ENCODE assay signal across 8 cellular contexts in genomic region chr2:168245074-168245825, GRCh38. TPM values are rescaled to one million over a fixed set of nuclear protein-coding genes. Genes with fewer than 3 reads are reported as not detected.
A peak's percentile ranks its signal among the peaks of the same experiment; 100 is the strongest.
DNase-seq lines count a peak whose midpoint lies in the region; ATAC-seq and TF ChIP-seq lines count a peak whose summit lies in the region.

No MANE protein-coding gene starts in this region.

- H3K4me3 ChIP-seq in OCI-LY3 (ENCODE audit: low read length): no peak overlapping the region
- peak overlapping the region; percentile 84 to 93 (median 89) for H3K4me3 ChIP-seq in esophagus muscularis mucosa
- no peak overlapping the region for H3K4me3 ChIP-seq in tibial artery

- H3K9me3 ChIP-seq in OCI-LY3 (ENCODE audit: insufficient read depth, low read length) (no peaks in the 10 kb centered on the region), esophagus muscularis mucosa (no peaks in the 10 kb centered on the region), tibial artery (no peaks in the 10 kb centered on the region)

- H3K4me1 ChIP-seq in OCI-LY3 (ENCODE audit: low read length): peaks cover 28% of the 10 kb centered on the region
- H3K4me1 ChIP-seq in esophagus muscularis mucosa: peaks cover 38 to 82% (median 76%) of the 10 kb centered on the region in 4 donors
- H3K4me1 ChIP-seq in tibial artery: peaks cover 0 to 22% (median 17%) of the 10 kb centered on the region in 4 donors

- no peak for TF ChIP-seq POLR2A in esophagus muscularis mucosa (IDR thresholded peaks at IDR 0.05; ENCODE audit: low read depth)

- no peak overlapping the region for H3K27ac Mint-ChIP-seq in stimulated activated naive B cell treated with anti-CD40 and anti-IgM and Interleukin-4, amounts not matched to agents 10 μg/mL and 1 μg/mL and 100 μg/mL, for 72 hours

- peaks cover 8% of the 10 kb centered on the region for H3K79me2 ChIP-seq in OCI-LY3 (ENCODE audit: low read length)

- no peaks in the 10 kb centered on the region for H3K9me3 Mint-ChIP-seq in activated T-cell treated with anti-CD3 and anti-CD28 coated beads, Interleukin-2, amount 50 U/mL, for 4 hours
- no peaks in the 10 kb centered on the region for H3K9me3 Mint-ChIP-seq in stimulated activated naive B cell treated with anti-CD40 and anti-IgM and Interleukin-4, amounts not matched to agents 10 μg/mL and 1 μg/mL and 100 μg/mL, for 72 hours

- peaks cover 39% of the 10 kb centered on the region for H3K4me1 Mint-ChIP-seq in activated T-cell treated with anti-CD3 and anti-CD28 coated beads, Interleukin-2, amount 50 U/mL, for 4 hours (ENCODE audit: low read depth)
- H3K4me1 Mint-ChIP-seq in stimulated activated naive B cell treated with anti-CD40 and anti-IgM and Interleukin-4, amounts not matched to agents 10 μg/mL and 1 μg/mL and 100 μg/mL, for 72 hours: peaks cover 6 to 8% of the 10 kb centered on the region in 2 donors

- no peak overlapping the region for H2AFZ ChIP-seq in OCI-LY3 (ENCODE audit: low read depth, low read length)

- H4K20me1 ChIP-seq in OCI-LY3 (ENCODE audit: insufficient read depth, low read length): peaks cover 7% of the 10 kb centered on the region; the same call in 1 of the 2 replicates

- peak overlapping the region; percentile 51 for H3K4me2 ChIP-seq in OCI-LY3 (ENCODE audit: low read length)

- H3K4me3 Mint-ChIP-seq in activated T-cell treated with anti-CD3 and anti-CD28 coated beads, Interleukin-2, amount 50 U/mL, for 4 hours: peak overlapping the region; percentile 94
- peak overlapping the region; percentile 21 to 26 for H3K4me3 Mint-ChIP-seq in stimulated activated naive B cell treated with anti-CD40 and anti-IgM and Interleukin-4, amounts not matched to agents 10 μg/mL and 1 μg/mL and 100 μg/mL, for 72 hours

- H3K27me3 Mint-ChIP-seq in activated T-cell treated with anti-CD3 and anti-CD28 coated beads, Interleukin-2, amount 50 U/mL, for 4 hours (ENCODE audit: low read depth): no peaks in the 10 kb centered on the region
- H3K27me3 Mint-ChIP-seq in stimulated activated naive B cell treated with anti-CD40 and anti-IgM and Interleukin-4, amounts not matched to agents 10 μg/mL and 1 μg/mL and 100 μg/mL, for 72 hours: no peaks in the 10 kb centered on the region

- DNase-seq in activated T-cell treated with anti-CD3 and anti-CD28 coated beads, Interleukin-2, amount 50 U/mL, for 4 hours: no peak
- DNase-seq in activated T-cell treated with anti-CD3 and anti-CD28 coated beads for 4 hours (no peak), esophagus muscularis mucosa (ENCODE audit: extremely low spot score) (no peak), NCI-H2196 treated with DMSO at 0.1 percent for 48 hours (lab: John Stamatoyannopoulos, UW; ENCODE audit: unreplicated experiment) (no peak), tibial artery (no peak)
- DNase-seq in stimulated activated naive B cell treated with anti-CD40 and anti-IgM and Interleukin-4, amounts not matched to agents 10 μg/mL and 1 μg/mL and 100 μg/mL, for 72 hours: no peak

- intact Hi-C loops in esophagus muscularis mucosa (cut with DNase I) (loop anchor here (5.0 to 10.0 kb wide), 3 partner anchors 67 to 950 kb away; partner anchors contain the start of gene B3GALT1), tibial artery (cut with DNase I; ENCODE audit: low total_unique reads) (no loop called here)

- H3K36me3 Mint-ChIP-seq in activated T-cell treated with anti-CD3 and anti-CD28 coated beads, Interleukin-2, amount 50 U/mL, for 4 hours (ENCODE audit: insufficient read depth): peaks cover 3% of the 10 kb centered on the region
- H3K36me3 Mint-ChIP-seq in stimulated activated naive B cell treated with anti-CD40 and anti-IgM and Interleukin-4, amounts not matched to agents 10 μg/mL and 1 μg/mL and 100 μg/mL, for 72 hours: peaks cover 2 to 6% of the 10 kb centered on the region in 2 donors

- H3K27ac ChIP-seq in OCI-LY3 (ENCODE audit: low read length) (no peak overlapping the region), esophagus muscularis mucosa (replicated peaks in 1 of 4) (peak overlapping the region; percentile 90 to 93 (median 90)), tibial artery (no peak overlapping the region)

- no peak overlapping the region for H3K9ac ChIP-seq in OCI-LY3 (ENCODE audit: low read length)

- peaks cover 9% of the 10 kb centered on the region; the same call in 1 of the 2 replicates for H3K27me3 ChIP-seq in OCI-LY3 (ENCODE audit: low read depth, low read length)
- H3K27me3 ChIP-seq in esophagus muscularis mucosa: no peaks in the 10 kb centered on the region
- H3K27me3 ChIP-seq in tibial artery: no peaks in the 10 kb centered on the region

- H3K36me3 ChIP-seq in OCI-LY3 (replicated peaks; ENCODE audit: low read depth, low read length): no peaks in the 10 kb centered on the region
- no peaks in the 10 kb centered on the region for H3K36me3 ChIP-seq in esophagus muscularis mucosa
- no peaks in the 10 kb centered on the region for H3K36me3 ChIP-seq in tibial artery

- TF ChIP-seq CTCF in OCI-LY3 (IDR thresholded peaks at IDR 0.05; ENCODE audit: low read depth, low read length): no peak
- TF ChIP-seq CTCF in esophagus muscularis mucosa (IDR thresholded peaks at IDR 0.05): no peak
- TF ChIP-seq CTCF in tibial artery (IDR thresholded peaks at IDR 0.05): no peak

- 66% methylated on average over 7 of the region's 7 CpGs for WGBS in esophagus muscularis mucosa

- no peak for ATAC-seq in activated T-cell treated with anti-CD3 and anti-CD28 coated beads, Interleukin-2, amount 50 U/mL, for 4 hours
- ATAC-seq in stimulated activated naive B cell treated with anti-CD40 and anti-IgM and Interleukin-4, amounts not matched to agents 10 μg/mL and 1 μg/mL and 100 μg/mL, for 72 hours (replicated peaks): no peak
- ATAC-seq in GM19324 (IDR thresholded peaks at IDR 0.05; ENCODE audit: low FRiP score, unreplicated experiment): no peak

- TF ChIP-seq EP300 in esophagus muscularis mucosa (IDR thresholded peaks at IDR 0.05): no peak

RNA-seq across cellular contexts. Expression of gene STK39, which starts 2.1 kb away (rescaled TPM):
- 10 to 100 TPM; 24.9 to 31.9 (median 31.5) TPM for total RNA-seq in activated T-cell treated with anti-CD3 and anti-CD28 coated beads, Interleukin-2, amount 50 U/mL, for 4 hours
- total RNA-seq in esophagus muscularis mucosa: 10 to 100 TPM; 32.5 to 49.1 (median 41.5) TPM

Comparison
In these comparisons a context has a peak if more than half of its experiments do, and no peak if none do; other contexts are left out.
1. H3K27ac ChIP-seq: peak in esophagus muscularis mucosa (4 of 4); none in OCI-LY3 (single experiment) and tibial artery (0 of 2).
2. H3K4me3 ChIP-seq: peak in esophagus muscularis mucosa (4 of 4); none in OCI-LY3 (single experiment) and tibial artery (0 of 2).